Comparison of ENCODE assay signal across 10 cellular contexts in the genomic region with DNA sequence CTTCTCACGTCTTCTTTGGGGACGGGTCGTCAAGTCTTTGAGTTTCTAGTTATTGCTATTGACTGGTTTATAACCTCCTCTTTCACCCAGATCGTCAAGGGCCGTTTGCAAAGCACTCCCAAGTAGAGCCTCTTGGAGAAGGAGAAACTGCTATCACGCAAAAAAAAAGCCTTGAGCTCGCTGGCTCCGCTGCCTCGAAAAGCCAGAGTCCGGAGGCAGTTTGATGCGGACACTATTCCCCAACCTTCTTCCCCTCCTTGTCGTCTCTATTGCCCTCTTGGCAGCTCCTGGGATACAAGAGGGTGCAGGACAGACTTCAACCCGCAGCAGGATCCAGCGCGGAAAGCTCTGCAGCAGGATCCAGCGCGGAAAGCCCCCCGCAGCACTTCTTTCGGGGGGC. TPM values are rescaled to one million over a fixed set of nuclear protein-coding genes. Genes with fewer than 3 reads are reported as not detected.
DNase-seq lines count a peak whose midpoint lies in the region; ATAC-seq and TF ChIP-seq lines count a peak whose summit lies in the region.
"Had no signal": no experiment of that assay in that cellular context is flagged by ENCODE, and none has a peak within 500 bp of the region (broad histone marks: within the 10 kb centered on the region; RNA-seq: fewer than 3 reads in every experiment).

No MANE protein-coding gene starts in this region.

- ATAC-seq in activated naive CD8-positive, alpha-beta T cell treated with anti-CD3 and anti-CD28 coated beads, Interleukin-2, amount 50 U/mL, for 24 hours: no peak

- peak overlapping the region; percentile 69 for H3K4me3 Mint-ChIP-seq in activated naive CD8-positive, alpha-beta T cell
- H3K4me3 Mint-ChIP-seq in activated naive CD8-positive, alpha-beta T cell treated with anti-CD3 and anti-CD28 coated beads, Interleukin-2, amount 50 U/mL, for 24 hours: no peak overlapping the region
- H3K4me3 Mint-ChIP-seq in mesothelial cell of epicardium: peak overlapping the region; percentile 85
- peak overlapping the region; percentile 91 for H3K4me3 Mint-ChIP-seq in type B pancreatic cell
- no peak overlapping the region for H3K4me3 Mint-ChIP-seq in activated naive CD4-positive, alpha-beta T cell treated with anti-CD3 and anti-CD28 coated beads for 36 hours

- TF ChIP-seq CTCF in mesothelial cell of epicardium (IDR thresholded peaks at IDR 0.05; ENCODE audit: unreplicated experiment) (no peak), type B pancreatic cell (conservative IDR thresholded peaks at IDR 0.05) (no peak)

- intact Hi-C loops in activated naive CD4-positive, alpha-beta T cell treated with anti-CD3 and anti-CD28 coated beads for 36 hours (cut with micrococcal nuclease): loop anchor here (2.0 kb wide), 1 partner anchor 115 kb away; no protein-coding TSS in a partner anchor

- peaks cover 37% of the 10 kb centered on the region for H3K27me3 Mint-ChIP-seq in activated naive CD8-positive, alpha-beta T cell
- peaks cover 50% of the 10 kb centered on the region for H3K27me3 Mint-ChIP-seq in activated naive CD8-positive, alpha-beta T cell treated with anti-CD3 and anti-CD28 coated beads, Interleukin-2, amount 50 U/mL, for 24 hours
- H3K27me3 Mint-ChIP-seq in mesothelial cell of epicardium (ENCODE audit: low read depth) (peaks cover 6% of the 10 kb centered on the region), type B pancreatic cell (peaks cover 26% of the 10 kb centered on the region)
- peaks cover 56% of the 10 kb centered on the region for H3K27me3 Mint-ChIP-seq in activated naive CD4-positive, alpha-beta T cell treated with anti-CD3 and anti-CD28 coated beads for 36 hours (ENCODE audit: low read depth)

- H3K36me3 Mint-ChIP-seq in activated naive CD8-positive, alpha-beta T cell: peaks cover 4% of the 10 kb centered on the region
- H3K36me3 Mint-ChIP-seq in activated naive CD8-positive, alpha-beta T cell treated with anti-CD3 and anti-CD28 coated beads, Interleukin-2, amount 50 U/mL, for 24 hours (ENCODE audit: low read depth): no peaks in the 10 kb centered on the region
- H3K36me3 Mint-ChIP-seq in mesothelial cell of epicardium (no peaks in the 10 kb centered on the region), type B pancreatic cell (no peaks in the 10 kb centered on the region)
- no peaks in the 10 kb centered on the region for H3K36me3 Mint-ChIP-seq in activated naive CD4-positive, alpha-beta T cell treated with anti-CD3 and anti-CD28 coated beads for 36 hours (ENCODE audit: low read depth)

- H3K9me3 Mint-ChIP-seq in activated naive CD8-positive, alpha-beta T cell (ENCODE audit: low read depth): peaks cover 8% of the 10 kb centered on the region
- H3K9me3 Mint-ChIP-seq in activated naive CD8-positive, alpha-beta T cell treated with anti-CD3 and anti-CD28 coated beads, Interleukin-2, amount 50 U/mL, for 24 hours: no peaks in the 10 kb centered on the region
- H3K9me3 Mint-ChIP-seq in mesothelial cell of epicardium: no peaks in the 10 kb centered on the region
- no peaks in the 10 kb centered on the region for H3K9me3 Mint-ChIP-seq in type B pancreatic cell
- H3K9me3 Mint-ChIP-seq in activated naive CD4-positive, alpha-beta T cell treated with anti-CD3 and anti-CD28 coated beads for 36 hours: no peaks in the 10 kb centered on the region
- H3K9me3 Mint-ChIP-seq: activated naive CD4-positive, alpha-beta T cell treated with anti-CD3 and anti-CD28 coated beads, Interleukin-2, amount 50 U/mL, for 72 hours had no signal

- CTCF ChIA-PET in activated naive CD4-positive, alpha-beta T cell treated with anti-CD3 and anti-CD28 coated beads for 36 hours (lab: Charles Lee): no interaction called here

- no peak for DNase-seq in activated naive CD8-positive, alpha-beta T cell treated with anti-CD3 and anti-CD28 coated beads, Interleukin-2, amount 50 U/mL, for 24 hours
- peak; percentile 16 for DNase-seq in cerebellum (ENCODE audit: low spot score)
- no peak for DNase-seq in mesothelial cell of epicardium (ENCODE audit: low spot score in 2 of 2, unreplicated experiment in 2 of 2)
- no peak for DNase-seq in type B pancreatic cell (ENCODE audit: extremely low spot score, unreplicated experiment)
- DNase-seq in activated naive CD4-positive, alpha-beta T cell treated with anti-CD3 and anti-CD28 coated beads for 36 hours: no peak
- DNase-seq in activated CD4-positive, alpha-beta T cell treated with anti-CD3 and anti-CD28 coated beads for 48 hours: no peak
- DNase-seq in GOT3 (lab: John Stamatoyannopoulos, UW): no peak

- no peak overlapping the region for H3K27ac Mint-ChIP-seq in activated naive CD8-positive, alpha-beta T cell
- no peak overlapping the region for H3K27ac Mint-ChIP-seq in activated naive CD8-positive, alpha-beta T cell treated with anti-CD3 and anti-CD28 coated beads, Interleukin-2, amount 50 U/mL, for 24 hours
- no peak overlapping the region for H3K27ac Mint-ChIP-seq in mesothelial cell of epicardium
- H3K27ac Mint-ChIP-seq in type B pancreatic cell: peak overlapping the region; percentile 83
- H3K27ac Mint-ChIP-seq in activated naive CD4-positive, alpha-beta T cell treated with anti-CD3 and anti-CD28 coated beads for 36 hours: no peak overlapping the region
- H3K27ac Mint-ChIP-seq: activated naive CD4-positive, alpha-beta T cell treated with anti-CD3 and anti-CD28 coated beads, Interleukin-2, amount 50 U/mL, for 72 hours had no signal

- H3K4me1 Mint-ChIP-seq in activated naive CD8-positive, alpha-beta T cell (ENCODE audit: low read depth): peaks cover 11% of the 10 kb centered on the region
- peaks cover 1% of the 10 kb centered on the region for H3K4me1 Mint-ChIP-seq in activated naive CD8-positive, alpha-beta T cell treated with anti-CD3 and anti-CD28 coated beads, Interleukin-2, amount 50 U/mL, for 24 hours
- H3K4me1 Mint-ChIP-seq in mesothelial cell of epicardium (peaks cover 12% of the 10 kb centered on the region), type B pancreatic cell (ENCODE audit: unreplicated experiment) (no peaks in the 10 kb centered on the region)
- H3K4me1 Mint-ChIP-seq in activated naive CD4-positive, alpha-beta T cell treated with anti-CD3 and anti-CD28 coated beads for 36 hours (ENCODE audit: low read depth): peaks cover 8% of the 10 kb centered on the region

RNA-seq across cellular contexts. Expression of a gene that starts 0.3 kb away (rescaled TPM):
- total RNA-seq in cerebellum: 32.4 TPM
- total RNA-seq in mesothelial cell of epicardium: 9.2 to 10.1 TPM (median 9.7 TPM) in 3 replicates
- total RNA-seq in type B pancreatic cell (ENCODE audit: low replicate concordance): 6.7 and 9.2 TPM in 2 replicates
- not detected for total RNA-seq in activated naive CD4-positive, alpha-beta T cell treated with anti-CD3 and anti-CD28 coated beads for 36 hours
- total RNA-seq: activated naive CD4-positive, alpha-beta T cell treated with anti-CD3 and anti-CD28 coated beads, Interleukin-2, amount 50 U/mL, for 72 hours had no signal

RNA-seq across cellular contexts. Expression of a gene that starts 40.5 kb away (rescaled TPM):
- total RNA-seq in cerebellum: 34.8 TPM
- 12.1 to 12.7 TPM (median 12.4 TPM) in 3 replicates for total RNA-seq in mesothelial cell of epicardium
- 2.7 and 3.5 TPM in 2 replicates for total RNA-seq in type B pancreatic cell (ENCODE audit: low replicate concordance)
- not detected for total RNA-seq in activated naive CD4-positive, alpha-beta T cell treated with anti-CD3 and anti-CD28 coated beads for 36 hours
- total RNA-seq: activated naive CD4-positive, alpha-beta T cell treated with anti-CD3 and anti-CD28 coated beads, Interleukin-2, amount 50 U/mL, for 72 hours had no signal

RNA-seq across cellular contexts. Expression of a gene that starts 43.9 kb away (rescaled TPM):
- total RNA-seq in cerebellum: 16.2 TPM
- 5.4 to 6.1 TPM (median 5.8 TPM) in 3 replicates for total RNA-seq in mesothelial cell of epicardium
- total RNA-seq in type B pancreatic cell (ENCODE audit: low replicate concordance): 2.6 and 5.1 TPM in 2 replicates
- not detected for total RNA-seq in activated naive CD4-positive, alpha-beta T cell treated with anti-CD3 and anti-CD28 coated beads for 36 hours
- total RNA-seq: activated naive CD4-positive, alpha-beta T cell treated with anti-CD3 and anti-CD28 coated beads, Interleukin-2, amount 50 U/mL, for 72 hours; myocyte had no signal

RNA-seq across cellular contexts. Expression of a gene that starts 50.7 kb away (rescaled TPM):
- total RNA-seq in cerebellum: 16.2 TPM
- total RNA-seq in mesothelial cell of epicardium: 22.5 to 22.8 TPM (median 22.5 TPM) in 3 replicates
- total RNA-seq in type B pancreatic cell (ENCODE audit: low replicate concordance): 10.2 and 27.3 TPM in 2 replicates
- total RNA-seq in activated naive CD4-positive, alpha-beta T cell treated with anti-CD3 and anti-CD28 coated beads for 36 hours: not detected
- total RNA-seq: activated naive CD4-positive, alpha-beta T cell treated with anti-CD3 and anti-CD28 coated beads, Interleukin-2, amount 50 U/mL, for 72 hours had no signal

RNA-seq across cellular contexts. Expression of a gene that starts 57.0 kb away (rescaled TPM):
- 27.7 TPM for total RNA-seq in cerebellum
- total RNA-seq in mesothelial cell of epicardium: 11.7 to 12.8 TPM (median 11.8 TPM) in 3 replicates
- total RNA-seq in type B pancreatic cell (ENCODE audit: low replicate concordance): 5.2 and 8.1 TPM in 2 replicates
- not detected for total RNA-seq in activated naive CD4-positive, alpha-beta T cell treated with anti-CD3 and anti-CD28 coated beads for 36 hours
- total RNA-seq: activated naive CD4-positive, alpha-beta T cell treated with anti-CD3 and anti-CD28 coated beads, Interleukin-2, amount 50 U/mL, for 72 hours had no signal

Comparison
In these comparisons a context has a peak if more than half of its experiments do, and no peak if none do; other contexts are left out.
1. H3K4me3 Mint-ChIP-seq: peak in activated naive CD8-positive, alpha-beta T cell (single experiment), mesothelial cell of epicardium (single experiment) and type B pancreatic cell (single experiment); none in activated naive CD8-positive, alpha-beta T cell treated with anti-CD3 and anti-CD28 coated beads, Interleukin-2, amount 50 U/mL, for 24 hours (single experiment) and activated naive CD4-positive, alpha-beta T cell treated with anti-CD3 and anti-CD28 coated beads for 36 hours (single experiment).